Comparison of ENCODE assay signal across 8 cellular contexts in the genomic region with DNA sequence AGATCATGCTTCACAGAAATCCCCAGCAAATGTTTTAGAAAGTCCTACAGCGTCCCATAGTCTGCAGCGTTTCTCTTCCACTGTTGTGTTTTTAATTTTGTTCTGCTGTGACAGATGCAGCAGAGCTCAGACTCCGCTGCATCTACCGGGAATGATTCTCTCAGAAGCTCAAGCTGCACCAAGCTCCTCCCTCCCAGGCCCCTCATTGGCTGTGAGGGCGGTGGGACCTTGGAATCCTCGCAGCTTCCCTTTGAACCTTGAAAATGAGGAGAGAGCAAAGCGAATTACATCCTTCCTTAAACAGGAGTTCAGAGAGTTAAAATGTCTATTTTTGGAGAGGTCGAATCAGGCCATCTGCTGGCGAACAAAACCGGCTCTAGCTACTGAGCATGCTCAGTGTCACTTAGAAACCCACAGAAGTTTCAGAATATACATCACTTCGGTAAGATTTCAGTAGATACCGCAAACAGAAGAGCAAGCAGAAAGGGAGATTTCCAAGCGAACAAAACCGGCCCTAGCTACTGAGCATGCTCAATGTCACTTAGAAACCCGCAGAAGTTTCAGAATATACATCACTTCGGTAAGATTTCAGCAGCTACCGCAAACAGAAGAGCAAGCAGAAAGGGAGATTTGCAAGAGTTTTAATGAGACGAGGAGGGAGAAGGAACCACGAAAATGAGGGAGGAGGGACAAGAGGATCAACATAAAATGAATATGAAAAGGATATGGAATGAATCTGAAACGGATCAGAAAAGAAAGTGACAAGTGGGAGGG. TPM values are rescaled to one million over a fixed set of nuclear protein-coding genes. Genes with fewer than 3 reads are reported as not detected.
DNase-seq lines count a peak whose midpoint lies in the region; ATAC-seq, FAIRE-seq and TF ChIP-seq lines count a peak whose summit lies in the region.

A gene (minus strand): TSS at position 144 of the 774 bp plus-strand sequence. CDS start 188 bp downstream, outside the sequence.

- intact Hi-C loops in GM12878 (cut with micrococcal nuclease; ENCODE audit: unreplicated experiment): loop anchor here (2.0 to 10.0 kb wide), 6 partner anchors 73 to 715 kb away; a partner anchor contains a TSS
- intact Hi-C loops in gastrocnemius medialis (cut with DNase I; ENCODE audit: low total_unique reads): no loop called here

- WGBS in GM12878 (ENCODE audit: insufficient coverage, insufficient replicate concordance, low lambda C conversion rate, missing lambda C conversion rate): under 1% methylated on average over 20 of the region's 20 CpGs

- TF ChIP-seq POLR2A in GM12878 (IDR thresholded peaks at IDR 0.05; ENCODE audit: low read depth, low read length) (peak; percentile 62), gastrocnemius medialis (IDR thresholded peaks at IDR 0.05) (no peak)

- H3K9me3 ChIP-seq in GM12878 (replicated peaks; ENCODE audit: control insufficient read depth, insufficient read depth, low read length) (no peaks in the 10 kb centered on the region), gastrocnemius medialis (no peaks in the 10 kb centered on the region)

- H3K27me3 ChIP-seq in GM12878 (replicated peaks in 1 of 2; ENCODE audit: control insufficient read depth in 2 of 2, insufficient read depth in 2 of 2, low read length in 1 of 2): no peaks in the 10 kb centered on the region
- H3K27me3 ChIP-seq in gastrocnemius medialis: no peaks in the 10 kb centered on the region

- TF ChIP-seq EP300 in GM12878 (IDR thresholded peaks at IDR 0.05; ENCODE audit: borderline replicate concordance in 1 of 2, control insufficient read depth in 1 of 2, low read depth in 2 of 2, low read length in 2 of 2): peak; percentile 32 to 86; a peak in 3 of 4 replicates

- no peaks in the 10 kb centered on the region for H3K36me3 ChIP-seq in GM12878 (ENCODE audit: control insufficient read depth in 2 of 2, insufficient read depth in 2 of 2, low read length in 1 of 2)
- H3K36me3 ChIP-seq in gastrocnemius medialis: no peaks in the 10 kb centered on the region

- peaks cover 16% of the 10 kb centered on the region for H3K4me1 ChIP-seq in GM12878 (ENCODE audit: control insufficient read depth, insufficient read depth, low read length)
- peaks cover 10 to 16% of the 10 kb centered on the region in 2 donors for H3K4me1 ChIP-seq in gastrocnemius medialis

- peak; percentile 100 for FAIRE-seq in GM18507 (lab: Jason Lieb, UNC)
- FAIRE-seq in GM12878 (lab: Jason Lieb, UNC): peak; percentile 97

- peak within 1 kb of the TSS; percentile 90 for H2AFZ ChIP-seq in GM12878 (ENCODE audit: control insufficient read depth, low read depth, low read length)

- H3K79me2 ChIP-seq in GM12878 (ENCODE audit: control insufficient read depth, insufficient read depth, low read length): peaks cover 49% of the 10 kb centered on the region

- in situ Hi-C loops in GM12878 (cut with MboI) (loop anchor here (25.0 kb wide), 3 partner anchors 492 to 833 kb away; a partner anchor contains a TSS), gastrocnemius medialis (cut with MboI; ENCODE audit: low sequenced_read_pairs in 4 of 4) (no loop called here)

- RAD21 ChIA-PET in GM12878 (lab: Charles Lee; ENCODE audit: unreplicated experiment): interaction anchor here (0.8 to 5.3 kb wide), 22 partner anchors 8 to 940 kb away, joined by 3 to 41 read pairs (median 3); no protein-coding TSS in a partner anchor

- peak within 1 kb of the TSS; percentile 95 for H3K4me3 ChIP-seq in GM12878
- H3K4me3 ChIP-seq in gastrocnemius medialis: peak within 1 kb of the TSS; percentile 63 to 80 (median 68)

- TF ChIP-seq CTCF in GM12878 (IDR thresholded peaks at IDR 0.05 in 2 of 3, conservative IDR thresholded peaks at IDR 0.05 in 1 of 3; ENCODE audit: control insufficient read depth in 2 of 3, extremely low read depth in 1 of 3, insufficient read depth in 1 of 3, low read depth in 3 of 3, low read length in 3 of 3) (peak; percentile 3 to 30 (median 21); a peak in 2 of 6 replicates), gastrocnemius medialis (IDR thresholded peaks at IDR 0.05 in 4 of 5, conservative IDR thresholded peaks at IDR 0.05 in 1 of 5) (no peak)

- ATAC-seq in HG02798 (IDR thresholded peaks at IDR 0.05; ENCODE audit: poor library complexity, unreplicated experiment): peak; percentile 80
- ATAC-seq in GM12878: peak; percentile 62
- ATAC-seq in gastrocnemius medialis: peak; percentile 85

- no peaks in the 10 kb centered on the region for H4K20me1 ChIP-seq in GM12878 (ENCODE audit: control insufficient read depth, insufficient read depth)

- H3K4me2 ChIP-seq in GM12878 (ENCODE audit: control insufficient read depth, insufficient read depth): peak within 1 kb of the TSS; percentile 96

- TF ChIP-seq RAD21 in GM12878 (IDR thresholded peaks at IDR 0.05; ENCODE audit: insufficient read depth, low read depth, low read length): no peak

- DNase-seq in GM18507 (ENCODE audit: extremely low spot score, insufficient read length, low read depth) (peak; percentile 33), NCI-H1417 treated with DMSO at 0.1 percent for 48 hours (lab: John Stamatoyannopoulos, UW) (peak; percentile 42), T-helper 22 cell (ENCODE audit: low read depth) (peak; percentile 64), GM12878 (ENCODE audit: low read depth, low spot score) (peak; percentile 97), iPS DF 4.7 (ENCODE audit: extremely low read depth, low spot score) (peak; percentile 16), gastrocnemius medialis (peak; percentile 31 to 59), NCI-H1436 treated with DMSO at 0.1 percent for 48 hours (lab: John Stamatoyannopoulos, UW) (no peak)

- POLR2A ChIA-PET in GM12878 (lab: Charles Lee): interaction anchor here (0.5 to 3.9 kb wide), 13 partner anchors 8 to 849 kb away, joined by 3 to 29 read pairs (median 4); no protein-coding TSS in a partner anchor

- SMC1A ChIA-PET in GM12878 (lab: Charles Lee; ENCODE audit: uncharacterized antibody, unreplicated experiment): interaction anchor here (0.8 to 7.0 kb wide), 25 partner anchors 9 to 940 kb away, joined by 3 to 101 read pairs (median 3); no protein-coding TSS in a partner anchor

- no TSS peak for BruUV-seq in GM12878 (replicated peaks; lab: Mats Ljungman, UMichigan)

- H3K9ac ChIP-seq in GM12878 (ENCODE audit: control insufficient read depth, insufficient read depth, low read length): peak within 1 kb of the TSS; percentile 92

- H3K27ac ChIP-seq in GM12878 (ENCODE audit: control insufficient read depth, insufficient read depth) (peak within 1 kb of the TSS; percentile 98), gastrocnemius medialis (peak within 1 kb of the TSS; percentile 65 to 73 (median 66))

- CTCF ChIA-PET in GM12878 (lab: Yijun Ruan, JAX): interaction anchor here (0.8 to 3.9 kb wide), 12 partner anchors 9 to 302 kb away, joined by 3 to 19 read pairs (median 4); no protein-coding TSS in a partner anchor

TF ChIP-seq in GM12878, 131 proteins besides CTCF, POLR2A, EP300 and RAD21 (continues in another document):
- TF ChIP-seq, protein P1, sequence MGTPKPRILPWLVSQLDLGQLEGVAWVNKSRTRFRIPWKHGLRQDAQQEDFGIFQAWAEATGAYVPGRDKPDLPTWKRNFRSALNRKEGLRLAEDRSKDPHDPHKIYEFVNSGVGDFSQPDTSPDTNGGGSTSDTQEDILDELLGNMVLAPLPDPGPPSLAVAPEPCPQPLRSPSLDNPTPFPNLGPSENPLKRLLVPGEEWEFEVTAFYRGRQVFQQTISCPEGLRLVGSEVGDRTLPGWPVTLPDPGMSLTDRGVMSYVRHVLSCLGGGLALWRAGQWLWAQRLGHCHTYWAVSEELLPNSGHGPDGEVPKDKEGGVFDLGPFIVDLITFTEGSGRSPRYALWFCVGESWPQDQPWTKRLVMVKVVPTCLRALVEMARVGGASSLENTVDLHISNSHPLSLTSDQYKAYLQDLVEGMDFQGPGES (IDR thresholded peaks at IDR 0.05): no peak
- TF ChIP-seq ZBED1 (IDR thresholded peaks at IDR 0.05; ENCODE audit: borderline replicate concordance): 0 out of 2 replicates have a peak, but pooled peaks have one; percentile 8
- TF ChIP-seq MYC (IDR thresholded peaks at IDR 0.05; ENCODE audit: insufficient read depth, insufficient read length, insufficient replicate concordance, low read length, severe bottlenecking): no peak
- peak; percentile 9; the same call in 1 of the 2 replicates for TF ChIP-seq DPF2 (IDR thresholded peaks at IDR 0.05)
- TF ChIP-seq MEF2B (IDR thresholded peaks at IDR 0.05; ENCODE audit: partially characterized antibody, poor library complexity, severe bottlenecking): peak; percentile 91
- peak; percentile 86 for TF ChIP-seq CBFB (IDR thresholded peaks at IDR 0.05; ENCODE audit: low read depth)
- 0 out of 2 replicates have a peak, but pooled peaks have one; percentile 24 for TF ChIP-seq STAT3 (IDR thresholded peaks at IDR 0.05; ENCODE audit: low read depth, low read length)
- TF ChIP-seq, protein P2, sequence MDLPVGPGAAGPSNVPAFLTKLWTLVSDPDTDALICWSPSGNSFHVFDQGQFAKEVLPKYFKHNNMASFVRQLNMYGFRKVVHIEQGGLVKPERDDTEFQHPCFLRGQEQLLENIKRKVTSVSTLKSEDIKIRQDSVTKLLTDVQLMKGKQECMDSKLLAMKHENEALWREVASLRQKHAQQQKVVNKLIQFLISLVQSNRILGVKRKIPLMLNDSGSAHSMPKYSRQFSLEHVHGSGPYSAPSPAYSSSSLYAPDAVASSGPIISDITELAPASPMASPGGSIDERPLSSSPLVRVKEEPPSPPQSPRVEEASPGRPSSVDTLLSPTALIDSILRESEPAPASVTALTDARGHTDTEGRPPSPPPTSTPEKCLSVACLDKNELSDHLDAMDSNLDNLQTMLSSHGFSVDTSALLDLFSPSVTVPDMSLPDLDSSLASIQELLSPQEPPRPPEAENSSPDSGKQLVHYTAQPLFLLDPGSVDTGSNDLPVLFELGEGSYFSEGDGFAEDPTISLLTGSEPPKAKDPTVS (IDR thresholded peaks at IDR 0.05; ENCODE audit: low read depth, low read length): no peak

RNA-seq across cellular contexts. Expression of the gene that starts here (rescaled TPM):
- 65.6 and 69.0 TPM in 2 replicates for total RNA-seq in GM12878 (2013; cell fraction: nucleolus; rRNA removed)
- total RNA-seq in GM12878 (2014; rRNA removed) (9.5 and 13.8 TPM in 2 replicates), GM12878 (2014; rRNA removed; fragmentation: Illumina TruSeq; extraction: Trizol) (16.2 and 16.9 TPM in 2 replicates), GM12878 (2021) (10.3 and 11.0 TPM in 2 replicates), gastrocnemius medialis (under 1 TPM in 3 of 4 donors, not detected in 1; 0.07 to 0.20 (median 0.10) TPM)
- polyA plus RNA-seq in GM12878 (2011; ENCODE audit: low read depth): 2.2 TPM
- polyA plus RNA-seq in GM12878 (2011; rRNA removed) (6.4 and 10.7 TPM in 2 replicates), GM12878 (2014; fragmentation: Illumina TruSeq; extraction: Trizol) (9.1 and 12.3 TPM in 2 replicates), GM12878 (2014; fragmentation: Nextera tagmentation; extraction: Ambion mirVana) (1 to 10 TPM; 4.4 to 5.7 TPM), GM12878 (2014; rRNA removed) (4.4 and 6.2 TPM in 2 replicates), GM12878 (2016; fragmentation: Nextera tagmentation; extraction: Ambion mirVana) (1 to 10 TPM; 7.4 to 7.5 TPM)
- 1.9 and 2.1 TPM in 2 replicates for polyA plus RNA-seq in GM12878 (2011; cell fraction: cytosol; rRNA removed)
- polyA plus RNA-seq in GM12878 (2011; cell fraction: nucleus; rRNA removed): 3.6 and 4.8 TPM in 2 replicates
- 2.6 and 2.9 TPM in 2 replicates for polyA plus RNA-seq in GM12878 (2012)
- polyA minus RNA-seq in GM12878 (2011; rRNA and poly(A)+ RNA removed): 11.4 and 16.4 TPM in 2 replicates
- 2.9 and 4.3 TPM in 2 replicates for polyA minus RNA-seq in GM12878 (2011; cell fraction: cytosol; rRNA and poly(A)+ RNA removed)
- polyA minus RNA-seq in GM12878 (2011; cell fraction: nucleus; rRNA and poly(A)+ RNA removed): 11.1 and 14.7 TPM in 2 replicates

Comparison
In these comparisons a context has a peak if more than half of its experiments do, and no peak if none do; other contexts are left out.
1. RNA of the gene that starts here (total RNA-seq): 9.5 to 69.0 TPM in GM12878; 0.07 to 0.20 TPM in gastrocnemius medialis; every median in the first group is over 4 times any median in the second.
2. Peak in DNase-seq, ATAC-seq, H3K4me3 ChIP-seq and H3K27ac ChIP-seq in gastrocnemius medialis; RNA of the gene not detected or under 1 TPM.
3. CTCF ChIP-seq: peak in GM12878 (3 of 3); none in gastrocnemius medialis (0 of 5).
4. Peak in every context shown above with its lines, with median percentiles within 50 percentile points of each other: ATAC-seq.